In the genomic region with DNA sequence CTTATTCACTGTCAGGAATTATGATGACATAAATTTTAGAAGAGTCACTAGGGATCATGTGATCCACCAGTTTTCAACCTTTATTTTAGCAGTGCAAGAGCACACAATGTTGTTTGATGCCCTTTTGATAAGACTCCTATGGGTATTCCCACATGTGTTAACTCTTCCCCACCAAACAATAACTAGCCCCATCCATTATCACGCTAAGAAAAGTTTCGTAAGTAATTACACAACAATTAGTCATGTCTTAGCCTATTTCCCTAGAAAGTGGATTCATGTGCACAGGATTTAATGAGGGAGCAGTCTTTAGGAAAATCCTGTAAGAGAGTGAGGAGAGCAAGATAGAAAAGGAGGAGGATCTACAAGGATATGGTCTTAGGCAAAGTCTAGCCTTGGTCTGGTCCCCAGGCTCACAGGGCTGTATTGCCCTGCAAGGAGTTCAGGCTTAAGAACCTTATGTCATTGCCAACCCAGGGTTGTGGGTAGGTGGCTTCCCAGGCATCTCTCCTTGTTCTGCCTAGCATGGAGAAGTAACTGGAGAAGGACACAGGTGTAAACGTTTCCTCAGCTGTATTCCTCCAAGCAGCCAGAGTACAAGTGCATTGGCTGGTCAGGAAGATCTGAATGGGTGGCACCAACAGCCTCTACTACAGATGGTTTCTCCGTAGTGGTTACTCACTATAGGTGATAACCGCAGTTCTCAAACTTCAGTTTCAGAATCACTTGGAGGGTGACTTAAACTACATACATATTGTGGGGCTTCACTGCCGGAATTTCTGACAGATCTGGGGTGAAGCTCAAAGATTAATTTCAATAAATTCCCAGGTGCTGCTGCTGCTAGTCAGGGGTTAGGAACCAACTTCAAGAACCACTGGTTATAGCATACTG, we compare ENCODE assay signal across 1 cellular context.
TF ChIP-seq lines count a peak whose summit lies in the region.

No MANE protein-coding gene starts in this region.

TF ChIP-seq in GM12878, 131 proteins besides CTCF, POLR2A, EP300 and RAD21 (continued from another document):
- TF ChIP-seq CEBPZ (IDR thresholded peaks at IDR 0.05; ENCODE audit: low read depth, low read length) = no peak
- peak; percentile 64 for TF ChIP-seq RUNX3 (IDR thresholded peaks at IDR 0.05; ENCODE audit: low read length)
- TF ChIP-seq CREM (IDR thresholded peaks at IDR 0.05; ENCODE audit: low read depth) = no peak
- TF ChIP-seq SMAD5 (IDR thresholded peaks at IDR 0.05; ENCODE audit: low read depth) = no peak
- TF ChIP-seq ZNF217 (IDR thresholded peaks at IDR 0.05) = peak; percentile 78; the same call in 1 of the 2 replicates
- TF ChIP-seq SREBF2 (IDR thresholded peaks at IDR 0.05; ENCODE audit: low read length) = no peak
- no peak for TF ChIP-seq ATF2 (IDR thresholded peaks at IDR 0.05; ENCODE audit: low read length)
- peak; percentile 55 for TF ChIP-seq DPF2 (IDR thresholded peaks at IDR 0.05)
TF ChIP-seq in GM12878: peak in this region for 8.
